In genomic region chr2:163756588-163756987, GRCh38 we compare ENCODE assay signal across 21 cellular contexts. TPM values are rescaled to one million over a fixed set of nuclear protein-coding genes. Genes with fewer than 3 reads are reported as not detected.
DNase-seq lines count a peak whose midpoint lies in the region; ATAC-seq and TF ChIP-seq lines count a peak whose summit lies in the region.
"Had no signal": no experiment of that assay in that cellular context is flagged by ENCODE, and none has a peak within 500 bp of the region (broad histone marks: within the 10 kb centered on the region; RNA-seq: fewer than 3 reads in every experiment).

No MANE protein-coding gene starts in this region.

- no peak overlapping the region for H4K12ac ChIP-seq in trophoblast cell (ENCODE audit: low read depth, low read length)

- H3K27me3 ChIP-seq in Panc1 (ENCODE audit: control insufficient read depth, insufficient read depth, low read length) (no peaks in the 10 kb centered on the region), trophoblast cell (ENCODE audit: insufficient read depth, low read length) (no peaks in the 10 kb centered on the region), SJCRH30 (no peaks in the 10 kb centered on the region; the same call in 1 of the 2 replicates)
- H3K27me3 ChIP-seq: BE2C; BLaER1 treated with 17β-estradiol and CSF1 and Interleukin-3, amounts not matched to agents 10 nM and 100 nM had no signal

- TF ChIP-seq EP300 in Ishikawa (IDR thresholded peaks at IDR 0.05; ENCODE audit: borderline replicate concordance): peak; percentile 64

- no peak overlapping the region for H2BK5ac ChIP-seq in trophoblast cell (ENCODE audit: low read depth, low read length, poor library complexity)

- no peak overlapping the region for H2BK12ac ChIP-seq in trophoblast cell (ENCODE audit: low read length)

- peak overlapping the region; percentile 35; the same call in 1 of the 2 replicates for H3K27ac ChIP-seq in Panc1 (ENCODE audit: low read length)
- no peak overlapping the region for H3K27ac ChIP-seq in trophoblast cell (ENCODE audit: low read depth, low read length)
- no peak overlapping the region for H3K27ac ChIP-seq in SJCRH30
- H3K27ac ChIP-seq: A549; BLaER1 treated with 17β-estradiol and CSF1 and Interleukin-3, amounts not matched to agents 10 nM and 100 nM had no signal

- no peak for DNase-seq in Panc1 (ENCODE audit: low read depth, low spot score)
- DNase-seq in fibroblast of the aortic adventitia (ENCODE audit: low read depth): peak; percentile 19
- DNase-seq in trophoblast cell: no peak
- DNase-seq in SJCRH30: no peak
- no peak for DNase-seq in stimulated activated CD4-positive, alpha-beta T cell treated with anti-CD3 and anti-CD28 coated beads, Interleukin-4, amount 100 ng/mL, for 24 hours
- DNase-seq in NCI-H1930 (lab: John Stamatoyannopoulos, UW): no peak
- DNase-seq: 8988T, ACHN, AML-193, BE2C, Calu3, COR-L47, DMS53, DMS79 treated with DMSO at 0.1 percent for 48 hours, GF-D8, GOT3 had no signal

- intact Hi-C loops in Panc1 (cut with micrococcal nuclease; ENCODE audit: unreplicated experiment): no loop called here

- H4K91ac ChIP-seq in trophoblast cell (ENCODE audit: low read depth, low read length): peak overlapping the region; percentile 68

- H3K79me2 ChIP-seq in trophoblast cell (ENCODE audit: control insufficient read depth, insufficient read depth, low read length, poor library complexity): no peaks in the 10 kb centered on the region

- H2AFZ ChIP-seq in trophoblast cell (ENCODE audit: insufficient read depth, low read length, poor library complexity): no peak overlapping the region

- peak overlapping the region; percentile 59 for H3K18ac ChIP-seq in trophoblast cell (ENCODE audit: low read length)

- no TSS peak for BruUV-seq in Panc1 (replicated peaks; lab: Mats Ljungman, UMichigan)

- no peak overlapping the region for H3K4me2 ChIP-seq in trophoblast cell (ENCODE audit: low read length)
- H3K4me2 ChIP-seq: A549; BLaER1 treated with 17β-estradiol and CSF1 and Interleukin-3, amounts not matched to agents 10 nM and 100 nM had no signal

- CTCF ChIA-PET in Panc1 (lab: Charles Lee): no interaction called here

- H2BK120ac ChIP-seq in trophoblast cell (ENCODE audit: insufficient read depth, low read length, poor library complexity): peak overlapping the region; percentile 60

- H4K8ac ChIP-seq in trophoblast cell (ENCODE audit: low read depth, low read length): peak overlapping the region; percentile 38

- TF ChIP-seq CTCF in Panc1 (IDR thresholded peaks at IDR 0.05): no peak
- no peak for TF ChIP-seq CTCF in fibroblast of the aortic adventitia (IDR thresholded peaks at IDR 0.05; ENCODE audit: insufficient read depth, low read length)

- no peak for ATAC-seq in Panc1
- ATAC-seq: A549 had no signal

- H3K23ac ChIP-seq in trophoblast cell (ENCODE audit: low read length): no peak overlapping the region

- H3K9ac ChIP-seq in trophoblast cell (ENCODE audit: low read length): no peak overlapping the region
- H3K9ac ChIP-seq: BLaER1 treated with 17β-estradiol and CSF1 and Interleukin-3, amounts not matched to agents 10 nM and 100 nM had no signal

- no peak overlapping the region for H3K14ac ChIP-seq in trophoblast cell (ENCODE audit: low read length)

- no peak for TF ChIP-seq RAD21 in Ishikawa (IDR thresholded peaks at IDR 0.05; ENCODE audit: low read depth)

- H3K4me3 ChIP-seq in Panc1 (ENCODE audit: low read depth in 2 of 2, low read length in 2 of 2): no peak overlapping the region
- no peak overlapping the region for H3K4me3 ChIP-seq in fibroblast of the aortic adventitia (ENCODE audit: low read depth, low read length)
- no peak overlapping the region for H3K4me3 ChIP-seq in trophoblast cell (ENCODE audit: low read depth, low read length)
- no peak overlapping the region for H3K4me3 ChIP-seq in SJCRH30
- H3K4me3 ChIP-seq: A549; BLaER1 treated with 17β-estradiol and CSF1 and Interleukin-3, amounts not matched to agents 10 nM and 100 nM; HAP-1 had no signal

- no peaks in the 10 kb centered on the region for H3K4me1 ChIP-seq in Panc1 (ENCODE audit: control insufficient read depth, insufficient read depth, low read length)
- peaks cover 0 to 5% of the 10 kb centered on the region in 2 experiments for H3K4me1 ChIP-seq in trophoblast cell (ENCODE audit: control insufficient read depth in 1 of 2, insufficient read depth in 2 of 2, low read length in 2 of 2)
- H3K4me1 ChIP-seq in SJCRH30: no peaks in the 10 kb centered on the region
- H3K4me1 ChIP-seq: A549; BE2C; BLaER1 treated with 17β-estradiol and CSF1 and Interleukin-3, amounts not matched to agents 10 nM and 100 nM had no signal

- POLR2A ChIA-PET in Panc1 (lab: Charles Lee): no interaction called here

- WGBS in trophoblast cell (ENCODE audit: extremely low coverage, insufficient coverage, insufficient read length): no CpG with 5 or more reads among the region's 4 CpGs

- peak overlapping the region; percentile 54 for H2AK5ac ChIP-seq in trophoblast cell (ENCODE audit: low read length)

- in situ Hi-C loops in Panc1 (cut with HindIII; ENCODE audit: low pct_unique_long_range_greater_than_20kb, low sequenced_read_pairs): no loop called here

- H3K9me3 ChIP-seq in Panc1 (ENCODE audit: control insufficient read depth, insufficient read depth, low read depth, low read length) (no peaks in the 10 kb centered on the region), trophoblast cell (ENCODE audit: insufficient read depth, low read depth, low read length) (no peaks in the 10 kb centered on the region), SJCRH30 (replicated peaks) (no peaks in the 10 kb centered on the region)
- H3K9me3 ChIP-seq: A549; BE2C; BLaER1 treated with 17β-estradiol and CSF1 and Interleukin-3, amounts not matched to agents 10 nM and 100 nM; HAP-1 had no signal

- H3K79me1 ChIP-seq in trophoblast cell (ENCODE audit: low read length): peaks cover 2% of the 10 kb centered on the region

- no peaks in the 10 kb centered on the region for H3K36me3 ChIP-seq in Panc1 (ENCODE audit: control insufficient read depth, insufficient read depth, low read length)
- no peaks in the 10 kb centered on the region for H3K36me3 ChIP-seq in trophoblast cell (ENCODE audit: control insufficient read depth in 1 of 2, insufficient read depth in 2 of 2, low read length in 2 of 2)
- no peaks in the 10 kb centered on the region for H3K36me3 ChIP-seq in SJCRH30
- H3K36me3 ChIP-seq: BE2C; BLaER1 treated with 17β-estradiol and CSF1 and Interleukin-3, amounts not matched to agents 10 nM and 100 nM; HAP-1 had no signal

- no peak overlapping the region for H3K4ac ChIP-seq in trophoblast cell (ENCODE audit: low read depth, low read length)

TF ChIP-seq in Ishikawa, 13 proteins besides CTCF, POLR2A, EP300 and RAD21:
- no peak for TF ChIP-seq ZBTB7A (IDR thresholded peaks at IDR 0.05; ENCODE audit: low read depth)
- TF ChIP-seq NFIC (IDR thresholded peaks at IDR 0.05): peak; percentile 82
- no peak for TF ChIP-seq TAF1 (IDR thresholded peaks at IDR 0.05; ENCODE audit: low read depth)
- peak; percentile 31; the same call in 1 of the 2 replicates for TF ChIP-seq CEBPB (IDR thresholded peaks at IDR 0.05)
- TF ChIP-seq TCF12 (IDR thresholded peaks at IDR 0.05; ENCODE audit: low read depth): no peak
- no peak for TF ChIP-seq CREB1 (IDR thresholded peaks at IDR 0.05; ENCODE audit: low read depth)
- TF ChIP-seq, protein P1, sequence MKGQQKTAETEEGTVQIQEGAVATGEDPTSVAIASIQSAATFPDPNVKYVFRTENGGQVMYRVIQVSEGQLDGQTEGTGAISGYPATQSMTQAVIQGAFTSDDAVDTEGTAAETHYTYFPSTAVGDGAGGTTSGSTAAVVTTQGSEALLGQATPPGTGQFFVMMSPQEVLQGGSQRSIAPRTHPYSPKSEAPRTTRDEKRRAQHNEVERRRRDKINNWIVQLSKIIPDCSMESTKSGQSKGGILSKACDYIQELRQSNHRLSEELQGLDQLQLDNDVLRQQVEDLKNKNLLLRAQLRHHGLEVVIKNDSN (IDR thresholded peaks at IDR 0.05): no peak

RNA-seq across cellular contexts. Expression of gene FIGN, which starts 20.8 kb away (rescaled TPM):
- total RNA-seq in Panc1 (2021; ENCODE audit: unreplicated experiment) (19.5 TPM), fibroblast of the aortic adventitia (ENCODE audit: low replicate concordance) (2.5 and 4.1 TPM in 2 replicates)
- polyA plus RNA-seq in Panc1 (2012; ENCODE audit: insufficient read length): 6.1 TPM
- polyA plus RNA-seq in trophoblast cell (2013): 29.2 and 29.8 TPM in 2 replicates
- total RNA-seq in SJCRH30 (2014; rRNA removed; shearing (Covaris generic)): 7.2 and 7.3 TPM in 2 replicates
- total RNA-seq: CD4-positive, alpha-beta memory T cell had no signal
- polyA plus RNA-seq: CD4-positive, alpha-beta memory T cell had no signal
